ENCODE assay signal across 24 cellular contexts in genomic region chr13:40576369-40576768, GRCh38.
A peak's percentile ranks its signal among the peaks of the same experiment; 100 is the strongest.
DNase-seq lines count a peak whose midpoint lies in the region; ATAC-seq, FAIRE-seq and TF ChIP-seq lines count a peak whose summit lies in the region.
"Had no signal": no experiment of that assay in that cellular context is flagged by ENCODE, and none has a peak within 500 bp of the region (broad histone marks: within the 10 kb centered on the region; RNA-seq: fewer than 3 reads in every experiment).

No MANE protein-coding gene starts in this region.

- H4K91ac ChIP-seq in trophoblast cell (ENCODE audit: low read depth, low read length) = no peak overlapping the region

- H3K4ac ChIP-seq in trophoblast cell (ENCODE audit: low read depth, low read length) = peak overlapping the region; percentile 54

- H3K27me3 Mint-ChIP-seq in activated CD4-positive, alpha-beta T cell treated with anti-CD3 and anti-CD28 coated beads, Interleukin-2, amount 10 ng/mL, durations not matched to agents 7 days and 5 days = no peaks in the 10 kb centered on the region
- H3K27me3 Mint-ChIP-seq in activated CD8-positive, alpha-beta T cell treated with anti-CD3 and anti-CD28 coated beads, Interleukin-2, amount 10 ng/mL, durations not matched to agents 7 days and 5 days (ENCODE audit: low read depth) = no peaks in the 10 kb centered on the region
- H3K27me3 Mint-ChIP-seq: IgD-negative memory B cell had no signal

- no peak overlapping the region for H3K4me3 ChIP-seq in trophoblast cell (ENCODE audit: low read depth, low read length)
- no peak overlapping the region for H3K4me3 ChIP-seq in PC-3 (ENCODE audit: low read length)
- H3K4me3 ChIP-seq: A549, heart left ventricle, SJCRH30, spleen, upper lobe of right lung had no signal

- peaks cover 7 to 10% of the 10 kb centered on the region in 2 experiments for H3K4me1 ChIP-seq in trophoblast cell (ENCODE audit: control insufficient read depth in 1 of 2, insufficient read depth in 2 of 2, low read length in 2 of 2)
- H3K4me1 ChIP-seq in PC-3 (ENCODE audit: insufficient read depth, low read length) = no peaks in the 10 kb centered on the region
- H3K4me1 ChIP-seq: A549 had no signal

- H4K20me1 ChIP-seq in PC-3 (ENCODE audit: low read length) = no peaks in the 10 kb centered on the region

- H3K4me3 Mint-ChIP-seq in activated CD4-positive, alpha-beta T cell treated with anti-CD3 and anti-CD28 coated beads, Interleukin-2, amount 10 ng/mL, durations not matched to agents 7 days and 5 days = no peak overlapping the region
- H3K4me3 Mint-ChIP-seq in activated CD8-positive, alpha-beta T cell treated with anti-CD3 and anti-CD28 coated beads, Interleukin-2, amount 10 ng/mL, durations not matched to agents 7 days and 5 days = no peak overlapping the region

- no peak overlapping the region for H2AFZ ChIP-seq in trophoblast cell (ENCODE audit: insufficient read depth, low read length, poor library complexity)
- H2AFZ ChIP-seq in PC-3 (ENCODE audit: low read length) = no peak overlapping the region

- H3K27ac ChIP-seq in trophoblast cell (ENCODE audit: low read depth, low read length) (no peak overlapping the region), PC-3 (ENCODE audit: low read length) (no peak overlapping the region)
- H3K27ac ChIP-seq: A549, epithelial cell of prostate, heart left ventricle, SJCRH30, upper lobe of right lung had no signal

- CTCF ChIA-PET in activated CD4-positive, alpha-beta T cell treated with anti-CD3 and anti-CD28 coated beads, Interleukin-2, amount 10 ng/mL, durations not matched to agents 7 days and 5 days (lab: Charles Lee) = interaction anchor here (1.0 kb wide), 2 partner anchors 26 to 32 kb away, joined by 3 read pairs; no protein-coding TSS in a partner anchor
- CTCF ChIA-PET in activated CD8-positive, alpha-beta T cell treated with anti-CD3 and anti-CD28 coated beads, Interleukin-2, amount 10 ng/mL, durations not matched to agents 7 days and 5 days (lab: Charles Lee) = interaction anchor here (0.8 kb wide), 1 partner anchor 108 kb away, joined by 3 read pairs; no protein-coding TSS in a partner anchor
- CTCF ChIA-PET in PC-3 (lab: Charles Lee) = no interaction called here

- H4K8ac ChIP-seq in trophoblast cell (ENCODE audit: low read depth, low read length) = no peak overlapping the region

- ATAC-seq in activated CD8-positive, alpha-beta T cell treated with anti-CD3 and anti-CD28 coated beads, Interleukin-2, amount 10 ng/mL, durations not matched to agents 7 days and 5 days = peak; percentile 64
- ATAC-seq in PC-3 = no peak
- no peak for ATAC-seq in GM18519 (IDR thresholded peaks at IDR 0.05; ENCODE audit: low FRiP score, unreplicated experiment)
- ATAC-seq: A549, heart left ventricle, upper lobe of right lung had no signal

- no peaks in the 10 kb centered on the region for H3K27me3 ChIP-seq in trophoblast cell (ENCODE audit: insufficient read depth, low read length)
- H3K27me3 ChIP-seq in PC-3 (ENCODE audit: low read length) = no peaks in the 10 kb centered on the region
- H3K27me3 ChIP-seq: heart left ventricle, SJCRH30, spleen, upper lobe of right lung had no signal

- no peaks in the 10 kb centered on the region for H3F3A ChIP-seq in PC-3 (ENCODE audit: low read length, unreplicated experiment)

- no peaks in the 10 kb centered on the region for H3K79me1 ChIP-seq in trophoblast cell (ENCODE audit: low read length)

- H2BK120ac ChIP-seq in trophoblast cell (ENCODE audit: insufficient read depth, low read length, poor library complexity) = no peak overlapping the region

- POLR2A ChIA-PET in activated CD4-positive, alpha-beta T cell treated with anti-CD3 and anti-CD28 coated beads, Interleukin-2, amount 10 ng/mL, durations not matched to agents 7 days and 5 days (lab: Charles Lee) = no interaction called here
- POLR2A ChIA-PET in activated CD8-positive, alpha-beta T cell treated with anti-CD3 and anti-CD28 coated beads, Interleukin-2, amount 10 ng/mL, durations not matched to agents 7 days and 5 days (lab: Charles Lee) = interaction anchor here (0.6 to 1.1 kb wide), 2 partner anchors 88 to 187 kb away, joined by 3 to 4 read pairs; no protein-coding TSS in a partner anchor
- POLR2A ChIA-PET in PC-3 (lab: Charles Lee; ENCODE audit: unreplicated experiment) = no interaction called here

- peaks cover 88% of the 10 kb centered on the region for H3K4me1 Mint-ChIP-seq in activated CD4-positive, alpha-beta T cell treated with anti-CD3 and anti-CD28 coated beads, Interleukin-2, amount 10 ng/mL, durations not matched to agents 7 days and 5 days
- H3K4me1 Mint-ChIP-seq in activated CD8-positive, alpha-beta T cell treated with anti-CD3 and anti-CD28 coated beads, Interleukin-2, amount 10 ng/mL, durations not matched to agents 7 days and 5 days (ENCODE audit: low read depth) = peaks cover 80% of the 10 kb centered on the region

- H2BK12ac ChIP-seq in trophoblast cell (ENCODE audit: low read length) = no peak overlapping the region

- no TSS peak for BruUV-seq in PC-3 (replicated peaks; lab: Mats Ljungman, UMichigan)

- peak; percentile 58 for FAIRE-seq in GM12892 (lab: Jason Lieb, UNC)
- FAIRE-seq: A549, GM18507, RCC 7860 had no signal

- no peak for TF ChIP-seq POLR2A in GM12892 (IDR thresholded peaks at IDR 0.05; ENCODE audit: low read depth, low read length)

- no peak overlapping the region for H3K4me2 ChIP-seq in trophoblast cell (ENCODE audit: low read length)
- no peak overlapping the region for H3K4me2 ChIP-seq in PC-3 (ENCODE audit: low read length)
- H3K4me2 ChIP-seq: A549 had no signal

- H3K14ac ChIP-seq in trophoblast cell (ENCODE audit: low read length) = no peak overlapping the region

- H3K27ac Mint-ChIP-seq in activated CD4-positive, alpha-beta T cell treated with anti-CD3 and anti-CD28 coated beads, Interleukin-2, amount 10 ng/mL, durations not matched to agents 7 days and 5 days = peak overlapping the region; percentile 48
- peak overlapping the region; percentile 62 for H3K27ac Mint-ChIP-seq in activated CD8-positive, alpha-beta T cell treated with anti-CD3 and anti-CD28 coated beads, Interleukin-2, amount 10 ng/mL, durations not matched to agents 7 days and 5 days

- H3K23ac ChIP-seq in trophoblast cell (ENCODE audit: low read length) = no peak overlapping the region

- H3K18ac ChIP-seq in trophoblast cell (ENCODE audit: low read length) = no peak overlapping the region

- TF ChIP-seq CTCF in PC-3 (conservative IDR thresholded peaks at IDR 0.05; ENCODE audit: low read depth, low read length) = no peak

- peak; percentile 29 for DNase-seq in activated CD4-positive, alpha-beta T cell treated with anti-CD3 and anti-CD28 coated beads, Interleukin-2, amount 10 ng/mL, durations not matched to agents 7 days and 5 days
- DNase-seq in activated CD4-positive, alpha-beta T cell treated with anti-CD3 and anti-CD28 coated beads, Interleukin-2, amount 50 U/mL, for 1 hour = no peak
- DNase-seq in GM12892 (ENCODE audit: insufficient read length) = no peak
- DNase-seq in activated CD8-positive, alpha-beta T cell treated with anti-CD3 and anti-CD28 coated beads, Interleukin-2, amount 10 ng/mL, durations not matched to agents 7 days and 5 days = peak; percentile 48
- DNase-seq in trophoblast cell = no peak
- no peak for DNase-seq in PC-3
- no peak for DNase-seq in SW480 (ENCODE audit: low spot score)
- DNase-seq: C1 segment of cervical spinal cord; H7; heart left ventricle; NCI-H1417 treated with DMSO at 0.1 percent for 48 hours; NCI-H510A treated with DMSO at 0.1 percent for 48 hours; NK-92 treated with Interleukin-12 subunit alpha and Interleukin-12 subunit beta, amount 100 ng/mL, for 24 hours; SJCRH30; spleen; stimulated activated CD4-positive, alpha-beta T cell treated with anti-CD3 and anti-CD28 coated beads, Interleukin-4, amount 100 ng/mL, for 24 hours; T-helper 9 cell; upper lobe of right lung had no signal

- H3K9me3 Mint-ChIP-seq in activated CD4-positive, alpha-beta T cell treated with anti-CD3 and anti-CD28 coated beads, Interleukin-2, amount 10 ng/mL, durations not matched to agents 7 days and 5 days = no peaks in the 10 kb centered on the region
- no peaks in the 10 kb centered on the region for H3K9me3 Mint-ChIP-seq in activated CD8-positive, alpha-beta T cell treated with anti-CD3 and anti-CD28 coated beads, Interleukin-2, amount 10 ng/mL, durations not matched to agents 7 days and 5 days (ENCODE audit: insufficient read depth)
- H3K9me3 Mint-ChIP-seq: IgD-negative memory B cell had no signal

- H3K36me3 ChIP-seq in trophoblast cell (ENCODE audit: control insufficient read depth in 1 of 2, insufficient read depth in 2 of 2, low read length in 2 of 2) (peaks cover 0 to 1% of the 10 kb centered on the region in 2 experiments), PC-3 (ENCODE audit: low read depth, low read length) (no peaks in the 10 kb centered on the region)
- H3K36me3 ChIP-seq: heart left ventricle, spleen, upper lobe of right lung had no signal

- intact Hi-C loops in PC-3 (cut with micrococcal nuclease) = no loop called here

- H3K9me3 ChIP-seq in trophoblast cell (ENCODE audit: insufficient read depth, low read depth, low read length) (no peaks in the 10 kb centered on the region), PC-3 (ENCODE audit: low read length) (no peaks in the 10 kb centered on the region)
- H3K9me3 ChIP-seq: A549, heart left ventricle, SJCRH30, spleen, upper lobe of right lung had no signal

- H2AK5ac ChIP-seq in trophoblast cell (ENCODE audit: low read length) = no peak overlapping the region

- H3K36me3 Mint-ChIP-seq in activated CD4-positive, alpha-beta T cell treated with anti-CD3 and anti-CD28 coated beads, Interleukin-2, amount 10 ng/mL, durations not matched to agents 7 days and 5 days (ENCODE audit: low read depth) = peaks cover 31% of the 10 kb centered on the region
- peaks cover 15% of the 10 kb centered on the region for H3K36me3 Mint-ChIP-seq in activated CD8-positive, alpha-beta T cell treated with anti-CD3 and anti-CD28 coated beads, Interleukin-2, amount 10 ng/mL, durations not matched to agents 7 days and 5 days (ENCODE audit: low read depth)
- H3K36me3 Mint-ChIP-seq: IgD-negative memory B cell had no signal

- H3K9ac ChIP-seq in trophoblast cell (ENCODE audit: low read length) = no peak overlapping the region
- no peak overlapping the region for H3K9ac ChIP-seq in PC-3 (ENCODE audit: low read length)

- H3K9me2 ChIP-seq in PC-3 (replicated peaks; ENCODE audit: low read length) = no peaks in the 10 kb centered on the region

- H3K79me2 ChIP-seq in trophoblast cell (ENCODE audit: control insufficient read depth, insufficient read depth, low read length, poor library complexity) (peaks cover 18% of the 10 kb centered on the region), PC-3 (ENCODE audit: low read length) (no peaks in the 10 kb centered on the region)

- no CpG with 5 or more reads among the region's 4 CpGs for WGBS in trophoblast cell (ENCODE audit: extremely low coverage, insufficient coverage, insufficient read length)

- H2BK5ac ChIP-seq in trophoblast cell (ENCODE audit: low read depth, low read length, poor library complexity) = no peak overlapping the region

- no peak overlapping the region for H4K12ac ChIP-seq in trophoblast cell (ENCODE audit: low read depth, low read length)

Comparison
In these comparisons a context has a peak if more than half of its experiments do, and no peak if none do; other contexts are left out.
1. DNase-seq: peak in activated CD4-positive, alpha-beta T cell treated with anti-CD3 and anti-CD28 coated beads, Interleukin-2, amount 10 ng/mL, durations not matched to agents 7 days and 5 days (single experiment) and activated CD8-positive, alpha-beta T cell treated with anti-CD3 and anti-CD28 coated beads, Interleukin-2, amount 10 ng/mL, durations not matched to agents 7 days and 5 days (single experiment); none in activated CD4-positive, alpha-beta T cell treated with anti-CD3 and anti-CD28 coated beads, Interleukin-2, amount 50 U/mL, for 1 hour (single experiment), GM12892 (single experiment), trophoblast cell (0 of 2), PC-3 (single experiment) and SW480 (single experiment).